In genomic region chr3:46078712-46079400, GRCh38 we compare ENCODE assay signal across 1 cellular context.
TF ChIP-seq lines count a peak whose summit lies in the region.

No MANE protein-coding gene starts in this region.

TF ChIP-seq in H1, 55 proteins besides CTCF, POLR2A, EP300 and RAD21:
- TF ChIP-seq SP2 (IDR thresholded peaks at IDR 0.05; ENCODE audit: low read length) (no peak), ATF3 (IDR thresholded peaks at IDR 0.05; ENCODE audit: insufficient read depth, low read depth, low read length) (peak; percentile 50; the same call in 1 of the 2 replicates), CREB1 (IDR thresholded peaks at IDR 0.05) (peak; percentile 64; the same call in 1 of the 2 replicates)
